ENCODE assay signal across 9 cellular contexts in the genomic region with DNA sequence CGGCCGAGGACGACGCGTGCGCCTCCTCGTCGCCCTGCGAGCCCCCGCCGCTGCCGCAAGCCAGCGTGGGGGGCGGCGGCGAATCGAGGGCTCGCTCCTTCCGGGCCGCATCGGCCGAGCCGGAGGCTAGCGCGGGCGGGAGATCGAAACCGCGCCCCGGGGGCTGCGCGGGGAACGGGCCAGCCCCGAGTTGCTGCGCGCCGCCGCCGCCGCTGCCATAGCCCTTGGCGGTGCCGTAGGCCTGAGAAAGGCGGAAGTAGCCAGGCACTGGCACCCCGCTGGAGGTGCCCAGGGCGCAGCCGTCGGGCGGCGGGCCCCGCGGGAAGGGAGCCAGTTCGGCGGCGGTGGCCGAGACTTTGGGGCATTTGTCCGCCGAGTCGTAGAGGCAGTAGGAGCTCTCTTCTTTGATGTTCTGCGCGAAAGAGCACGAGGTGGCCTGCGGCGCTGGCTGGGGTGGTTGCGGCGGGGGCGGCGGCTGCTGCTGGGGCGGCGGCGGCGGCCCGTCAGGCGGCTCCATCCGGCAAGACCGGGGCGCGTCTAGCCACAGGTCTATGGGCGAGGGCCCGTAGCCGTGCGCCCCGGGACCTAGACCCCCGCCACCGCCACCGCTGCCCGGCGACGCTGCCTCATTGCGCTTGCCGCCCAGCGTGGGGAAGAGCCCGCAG. TPM values are rescaled to one million over a fixed set of nuclear protein-coding genes. Genes with fewer than 3 reads are reported as not detected.
DNase-seq lines count a peak whose midpoint lies in the region; ATAC-seq and TF ChIP-seq lines count a peak whose summit lies in the region.
"Had no signal": no experiment of that assay in that cellular context is flagged by ENCODE, and none has a peak within 500 bp of the region (broad histone marks: within the 10 kb centered on the region; RNA-seq: fewer than 3 reads in every experiment).

No MANE protein-coding gene starts in this region.

- no peak overlapping the region for H3K27ac ChIP-seq in cardiac muscle cell

- TF ChIP-seq CTCF in cardiac muscle cell (IDR thresholded peaks at IDR 0.05; ENCODE audit: low read depth, low read length), result no peak

- H3K27ac Mint-ChIP-seq in activated CD4-positive, alpha-beta T cell treated with anti-CD3 and anti-CD28 coated beads, Interleukin-2, amount 10 ng/mL, durations not matched to agents 24 days and 14 days, result no peak overlapping the region
- no peak overlapping the region for H3K27ac Mint-ChIP-seq in T-cell
- H3K27ac Mint-ChIP-seq: activated naive CD8-positive, alpha-beta T cell had no signal

- H3K4me3 ChIP-seq in cardiac muscle cell (peak overlapping the region; percentile 19), skeletal muscle cell (ENCODE audit: low read depth, low read length) (peak overlapping the region; percentile 78)

- peaks cover 3% of the 10 kb centered on the region for H3K4me1 ChIP-seq in cardiac muscle cell (ENCODE audit: low read depth)

- H3K36me3 Mint-ChIP-seq in activated CD4-positive, alpha-beta T cell treated with anti-CD3 and anti-CD28 coated beads, Interleukin-2, amount 10 ng/mL, durations not matched to agents 24 days and 14 days (ENCODE audit: low read depth), result peaks cover 7% of the 10 kb centered on the region
- no peaks in the 10 kb centered on the region for H3K36me3 Mint-ChIP-seq in T-cell
- H3K36me3 Mint-ChIP-seq: activated naive CD8-positive, alpha-beta T cell had no signal

- no peaks in the 10 kb centered on the region for H3K36me3 ChIP-seq in cardiac muscle cell

- intact Hi-C loops in activated CD4-positive, alpha-beta T cell treated with anti-CD3 and anti-CD28 coated beads, Interleukin-2, amount 10 ng/mL, durations not matched to agents 24 days and 14 days (cut with micrococcal nuclease), result loop anchor here (2.0 kb wide), 2 partner anchors 17 to 23 kb away; partner anchors contain the start of gene HOXA7

- POLR2A ChIA-PET in T-cell (lab: Charles Lee), result interaction anchor here in 1 of 2 donors (0.6 kb wide), 1 partner anchor 10 kb away, joined by 4 read pairs; no protein-coding TSS in a partner anchor

- ATAC-seq in T-cell (replicated peaks in 1 of 4), result peak; percentile 68 to 75 (median 70)

- H3K4me3 Mint-ChIP-seq in activated CD4-positive, alpha-beta T cell treated with anti-CD3 and anti-CD28 coated beads, Interleukin-2, amount 10 ng/mL, durations not matched to agents 24 days and 14 days, result no peak overlapping the region
- peak overlapping the region in 2 of 3 donors; percentile 21 to 73 for H3K4me3 Mint-ChIP-seq in T-cell

- H3K27me3 Mint-ChIP-seq in activated CD4-positive, alpha-beta T cell treated with anti-CD3 and anti-CD28 coated beads, Interleukin-2, amount 10 ng/mL, durations not matched to agents 24 days and 14 days, result peaks cover 59% of the 10 kb centered on the region
- H3K27me3 Mint-ChIP-seq in T-cell, result peaks cover 43 to 78% of the 10 kb centered on the region in 2 donors

- H3K4me1 Mint-ChIP-seq in activated CD4-positive, alpha-beta T cell treated with anti-CD3 and anti-CD28 coated beads, Interleukin-2, amount 10 ng/mL, durations not matched to agents 24 days and 14 days, result peaks cover 5% of the 10 kb centered on the region
- peaks cover 21 to 32% (median 30%) of the 10 kb centered on the region in 3 donors for H3K4me1 Mint-ChIP-seq in T-cell

- CTCF ChIA-PET in T-cell (lab: Charles Lee), result interaction anchor here (0.6 to 1.5 kb wide), 5 partner anchors 23 to 1309 kb away, joined by 3 to 7 read pairs (median 4); no protein-coding TSS in a partner anchor

- peak; percentile 59 for DNase-seq in activated CD4-positive, alpha-beta T cell treated with anti-CD3 and anti-CD28 coated beads, Interleukin-2, amount 10 ng/mL, durations not matched to agents 24 days and 14 days
- no peak for DNase-seq in activated CD4-positive, alpha-beta T cell treated with anti-CD3 and anti-CD28 coated beads, Interleukin-2, amount 50 U/mL, for 1 hour
- DNase-seq in T-cell (peak in 6 of 34 experiments; percentile 9 to 50 (median 33)), cardiac muscle cell (ENCODE audit: low read depth in 1 of 2, low spot score in 1 of 2) (no peak), skeletal muscle cell (ENCODE audit: low read depth) (no peak), LoVo (ENCODE audit: low spot score) (no peak), NCI-H1694 treated with DMSO at 0.1 percent for 48 hours (lab: John Stamatoyannopoulos, UW) (no peak)
- no peak for DNase-seq in activated CD4-positive, alpha-beta T cell treated with anti-CD3 and anti-CD28 coated beads, Interleukin-2, amount 50 U/mL, for 4 hours

- no peaks in the 10 kb centered on the region for H3K9me3 ChIP-seq in cardiac muscle cell (ENCODE audit: low read depth)

- H3K27me3 ChIP-seq in cardiac muscle cell, result peaks cover 100% of the 10 kb centered on the region

- H3K9me3 Mint-ChIP-seq in activated CD4-positive, alpha-beta T cell treated with anti-CD3 and anti-CD28 coated beads, Interleukin-2, amount 10 ng/mL, durations not matched to agents 24 days and 14 days, result peaks cover 8% of the 10 kb centered on the region
- no peaks in the 10 kb centered on the region for H3K9me3 Mint-ChIP-seq in T-cell

RNA-seq across cellular contexts. Expression of gene HOXA10, which starts 0.6 kb away (rescaled TPM):
- total RNA-seq in activated CD4-positive, alpha-beta T cell treated with anti-CD3 and anti-CD28 coated beads, Interleukin-2, amount 10 ng/mL, durations not matched to agents 24 days and 14 days, result not detected in 2 replicates
- under 1 TPM in 3 of 5 donors, not detected in 2; 0.36 to 0.75 (median 0.51) TPM for total RNA-seq in T-cell
- not detected in 2 replicates for total RNA-seq in cardiac muscle cell
- not detected in 2 replicates for polyA plus RNA-seq in cardiac muscle cell

RNA-seq across cellular contexts. Expression of gene HOXA9, which starts 8.2 kb away (rescaled TPM):
- not detected in 2 replicates for total RNA-seq in activated CD4-positive, alpha-beta T cell treated with anti-CD3 and anti-CD28 coated beads, Interleukin-2, amount 10 ng/mL, durations not matched to agents 24 days and 14 days
- total RNA-seq in T-cell (under 1 TPM; 0.57 to 0.95 (median 0.79) TPM), cardiac muscle cell (not detected in 2 replicates)
- not detected in 2 replicates for polyA plus RNA-seq in cardiac muscle cell

RNA-seq across cellular contexts. Expression of gene HOXA11, which starts 11.5 kb away (rescaled TPM):
- not detected in 2 replicates for total RNA-seq in activated CD4-positive, alpha-beta T cell treated with anti-CD3 and anti-CD28 coated beads, Interleukin-2, amount 10 ng/mL, durations not matched to agents 24 days and 14 days
- total RNA-seq in T-cell, result not detected
- not detected in 2 replicates for total RNA-seq in cardiac muscle cell
- polyA plus RNA-seq in cardiac muscle cell, result not detected in 2 replicates

RNA-seq across cellular contexts. Expression of gene HOXA7, which starts 17.1 kb away (rescaled TPM):
- total RNA-seq in activated CD4-positive, alpha-beta T cell treated with anti-CD3 and anti-CD28 coated beads, Interleukin-2, amount 10 ng/mL, durations not matched to agents 24 days and 14 days, result not detected in 2 replicates
- total RNA-seq in T-cell, result under 1 TPM in 1 of 5 donors, not detected in 4; 0.67 TPM
- not detected in 2 replicates for total RNA-seq in cardiac muscle cell
- polyA plus RNA-seq in cardiac muscle cell, result not detected in 2 replicates

RNA-seq across cellular contexts. Expression of gene HOXA3, which starts 21.2 kb away (rescaled TPM):
- not detected in 2 replicates for total RNA-seq in activated CD4-positive, alpha-beta T cell treated with anti-CD3 and anti-CD28 coated beads, Interleukin-2, amount 10 ng/mL, durations not matched to agents 24 days and 14 days
- 1 to 10 TPM in 1 of 5 donors, under 1 TPM in 1, not detected in 3; 0.79 to 1.4 TPM for total RNA-seq in T-cell
- total RNA-seq in cardiac muscle cell, result 1.4 and 9.4 TPM in 2 replicates
- 1.4 TPM in 2 replicates for polyA plus RNA-seq in cardiac muscle cell
